8 cellular contexts compared by ENCODE assay signal in genomic region chr10:25226775-25227682, GRCh38. TPM values are rescaled to one million over a fixed set of nuclear protein-coding genes. Genes with fewer than 3 reads are reported as not detected.
DNase-seq lines count a peak whose midpoint lies in the region; ATAC-seq, FAIRE-seq and TF ChIP-seq lines count a peak whose summit lies in the region.

No MANE protein-coding gene starts in this region.

- DNase-seq in NCI-H2171 treated with DMSO at 0.1 percent for 48 hours (lab: John Stamatoyannopoulos, UW) (peak; percentile 1), NCI-H2171 (lab: John Stamatoyannopoulos, UW) (no peak), PC-3 (peak; percentile 59), middle frontal gyrus (ENCODE audit: extremely low spot score, low spot score) (peak; percentile 34)

- POLR2A ChIA-PET in HEK293 (lab: Yijun Ruan, JAX), result no interaction called here
- POLR2A ChIA-PET in PC-3 (lab: Charles Lee; ENCODE audit: unreplicated experiment), result interaction anchor here (0.7 kb wide), 1 partner anchor 275 kb away, joined by 3 read pairs; no protein-coding TSS in a partner anchor

- no peaks in the 10 kb centered on the region for H3K79me2 ChIP-seq in PC-3 (ENCODE audit: low read length)

- H3K27me3 ChIP-seq in PC-3 (ENCODE audit: low read length), result peaks cover 5% of the 10 kb centered on the region; the same call in 1 of the 2 replicates

- H4K20me1 ChIP-seq in PC-3 (ENCODE audit: low read length), result no peaks in the 10 kb centered on the region

- H3K36me3 ChIP-seq in HEK293 (ENCODE audit: control insufficient read depth in 2 of 2, insufficient read depth in 1 of 2, low read length in 2 of 2) (no peaks in the 10 kb centered on the region), PC-3 (ENCODE audit: low read depth, low read length) (no peaks in the 10 kb centered on the region)

- H3K4me3 ChIP-seq in HEK293 (ENCODE audit: low read depth, low read length) (no peak overlapping the region), PC-3 (ENCODE audit: low read length) (no peak overlapping the region)

- no peak overlapping the region for H3K9ac ChIP-seq in PC-3 (ENCODE audit: low read length)

- no peak overlapping the region for H2AFZ ChIP-seq in PC-3 (ENCODE audit: low read length)

- TF ChIP-seq CTCF in HEK293 (tag by site-specific recombination; IDR thresholded peaks at IDR 0.05) (no peak), PC-3 (conservative IDR thresholded peaks at IDR 0.05; ENCODE audit: low read depth, low read length) (peak; percentile 75)

- no peaks in the 10 kb centered on the region for H3K9me2 ChIP-seq in PC-3 (replicated peaks; ENCODE audit: low read length)

- no TSS peak for BruUV-seq in PC-3 (replicated peaks; lab: Mats Ljungman, UMichigan)

- no peak overlapping the region for H3K4me2 ChIP-seq in PC-3 (ENCODE audit: low read length)

- FAIRE-seq in endometrium (lab: Jason Lieb, UNC), result peak; percentile 18

- CTCF ChIA-PET in HEK293 (lab: Yijun Ruan, JAX), result interaction anchor here (0.7 to 1.5 kb wide), 22 partner anchors 9 to 726 kb away, joined by 3 to 26 read pairs (median 4); no protein-coding TSS in a partner anchor
- CTCF ChIA-PET in PC-3 (lab: Charles Lee), result interaction anchor here (3.0 kb wide), 1 partner anchor 114 kb away, joined by 26 read pairs; no protein-coding TSS in a partner anchor

- intact Hi-C loops in PC-3 (cut with micrococcal nuclease), result loop anchor here (1.0 to 10.0 kb wide), 3 partner anchors 114 to 662 kb away; no protein-coding TSS in a partner anchor

- ATAC-seq in PC-3, result peak; percentile 45
- no peak for ATAC-seq in GM18498 (IDR thresholded peaks at IDR 0.05; ENCODE audit: unreplicated experiment)
- ATAC-seq in GM19023 (IDR thresholded peaks at IDR 0.05; ENCODE audit: unreplicated experiment), result no peak

- H3K4me1 ChIP-seq in HEK293 (ENCODE audit: control insufficient read depth, insufficient read depth, low read length) (no peaks in the 10 kb centered on the region), PC-3 (ENCODE audit: insufficient read depth, low read length) (no peaks in the 10 kb centered on the region)

- no peaks in the 10 kb centered on the region for H3K9me3 ChIP-seq in HEK293 (ENCODE audit: control insufficient read depth, insufficient read depth, low read depth, low read length)
- no peaks in the 10 kb centered on the region for H3K9me3 ChIP-seq in PC-3 (ENCODE audit: low read length)

- H3K27ac ChIP-seq in HEK293 (ENCODE audit: extremely low read depth, low read depth, low read length) (no peak overlapping the region), PC-3 (ENCODE audit: low read length) (no peak overlapping the region)

- H3F3A ChIP-seq in PC-3 (ENCODE audit: low read length, unreplicated experiment), result no peaks in the 10 kb centered on the region

TF ChIP-seq in HEK293, 187 proteins besides CTCF, POLR2A, EP300 and RAD21:
- TF ChIP-seq ZNF654 (tag by site-specific recombination; IDR thresholded peaks at IDR 0.05; ENCODE audit: low read depth) (peak; percentile 74), GLI4 (tag by site-specific recombination; IDR thresholded peaks at IDR 0.05) (no peak)

RNA-seq across cellular contexts. Expression of gene GPR158, which starts 52.2 kb away (rescaled TPM):
- total RNA-seq in PC-3 (2014; rRNA removed), result not detected in 2 replicates
